In genomic region chr20:32950529-32950928, GRCh38 we compare ENCODE assay signal across 19 cellular contexts. TPM values are rescaled to one million over a fixed set of nuclear protein-coding genes. Genes with fewer than 3 reads are reported as not detected.
"Had no signal": no experiment of that assay in that cellular context is flagged by ENCODE, and none has a peak within 500 bp of the region (broad histone marks: within the 10 kb centered on the region; RNA-seq: fewer than 3 reads in every experiment).

No MANE protein-coding gene starts in this region.

RNA-seq across cellular contexts. Expression of gene SUN5, which starts 53.7 kb away (rescaled TPM):
- total RNA-seq: activated T-cell treated with anti-CD3 and anti-CD28 coated beads, Interleukin-2, amount 50 U/mL, for 4 hours; aorta; dermis microvascular lymphatic vessel endothelial cell; esophagus muscularis mucosa; frontal cortex; hepatocyte; left colon; lower leg skin; mononuclear cell; myocyte; ovary; pulmonary artery endothelial cell; skeletal muscle tissue; subcutaneous adipose tissue; upper lobe of right lung had no signal
- polyA plus RNA-seq: adipose tissue, aorta, hepatocyte, keratinocyte, neural cell, ovary, thymus had no signal

RNA-seq across cellular contexts. Expression of gene BPIFB2, which starts 57.0 kb away (rescaled TPM):
- total RNA-seq: aorta, dermis microvascular lymphatic vessel endothelial cell, esophagus muscularis mucosa, frontal cortex, left colon, lower leg skin, mononuclear cell, myocyte, pulmonary artery endothelial cell, skeletal muscle tissue, subcutaneous adipose tissue, upper lobe of right lung had no signal
- polyA plus RNA-seq: adipose tissue, aorta, keratinocyte, neural cell, ovary had no signal
